In genomic region chr1:244657421-244657820, GRCh38 we compare ENCODE assay signal across 29 cellular contexts. TPM values are rescaled to one million over a fixed set of nuclear protein-coding genes. Genes with fewer than 3 reads are reported as not detected.
DNase-seq lines count a peak whose midpoint lies in the region; ATAC-seq and TF ChIP-seq lines count a peak whose summit lies in the region.
"Had no signal": no experiment of that assay in that cellular context is flagged by ENCODE, and none has a peak within 500 bp of the region (broad histone marks: within the 10 kb centered on the region; RNA-seq: fewer than 3 reads in every experiment).

No MANE protein-coding gene starts in this region.

- ATAC-seq in heart left ventricle (no peak), left ventricle myocardium superior (no peak), lower lobe of right lung (no peak)
- ATAC-seq: esophagus mucosa; SK-N-SH treated with all-trans-retinoic acid at 6 μM for 48 hours; stimulated activated naive CD8-positive, alpha-beta T cell treated with anti-CD3 and anti-CD28 coated beads, Interleukin-15, Interleukin-2, amounts not matched to agents 100 U/mL and 50 U/mL, for 24 hours had no signal

- H3K4me1 ChIP-seq in heart left ventricle = peaks cover 4 to 51% (median 36%) of the 10 kb centered on the region in 12 donors
- H3K4me1 ChIP-seq in ascending aorta = peaks cover 0 to 41% of the 10 kb centered on the region in 2 donors
- peaks cover 62% of the 10 kb centered on the region for H3K4me1 ChIP-seq in lower lobe of right lung
- peaks cover 0 to 72% (median 42%) of the 10 kb centered on the region in 4 donors for H3K4me1 ChIP-seq in tibial artery

- intact Hi-C loops in heart left ventricle (cut with DNase I) = loop anchor here in 5 of 10 donors (10.0 kb wide), 4 partner anchors 193 to 317 kb away; partner anchors contain the start of genes ADSS2 (in 3 of the 5), CATSPERE (in 1 of the 5) and HNRNPU (in 1 of the 5)
- intact Hi-C loops in left ventricle myocardium superior (cut with micrococcal nuclease) = no loop called here
- intact Hi-C loops in ascending aorta (cut with DNase I) = no loop called here
- intact Hi-C loops in lower lobe of right lung (cut with DNase I) = no loop called here
- intact Hi-C loops in tibial artery (cut with DNase I; ENCODE audit: low total_unique reads) = loop anchor here (10.0 kb wide), 1 partner anchor 207 kb away; the partner anchor contains the start of gene HNRNPU

- DNase-seq in heart left ventricle = no peak
- DNase-seq in left ventricle myocardium superior = no peak
- no peak for DNase-seq in ascending aorta (ENCODE audit: low spot score in 2 of 2)
- no peak for DNase-seq in lower lobe of right lung
- DNase-seq in tibial artery = no peak
- no peak for DNase-seq in NCI-H1694 (lab: John Stamatoyannopoulos, UW)
- no peak for DNase-seq in amygdala (lab: John Stamatoyannopoulos, UW)
- DNase-seq in hippocampal formation (lab: John Stamatoyannopoulos, UW) = no peak
- DNase-seq: activated B cell treated with CpG ODN at 0.5 μM for 24 hours; activated CD4-positive, alpha-beta memory T cell treated with anti-CD3 and anti-CD28 coated beads for 36 hours; activated effector memory CD4-positive, alpha-beta T cell treated with anti-CD3 and anti-CD28 coated beads, Interleukin-2, amount 50 U/mL, for 16 hours; activated naive CD8-positive, alpha-beta T cell treated with anti-CD3 and anti-CD28 coated beads, Interleukin-2, amount 10 ng/mL, durations not matched to agents 7 days and 5 days; AML-193; CD8-positive, alpha-beta memory T cell; effector memory CD4-positive, alpha-beta T cell; kidney; mesendoderm; NCI-H1105 treated with DMSO at 0.1 percent for 48 hours; NCI-H2081; NCI-H226; NCI-H748 treated with DMSO at 0.1 percent for 48 hours; nucleus accumbens; stimulated activated CD4-positive, alpha-beta T cell treated with anti-CD3 and anti-CD28 coated beads, Interleukin-12 subunit alpha, Interleukin-12 subunit beta, amount 100 ng/mL, for 4 hours; stimulated activated CD4-positive, alpha-beta T cell treated with anti-CD3 and anti-CD28 coated beads, Interleukin-4, amount 100 ng/mL, for 4 hours; stimulated activated naive CD8-positive, alpha-beta T cell treated with anti-CD3 and anti-CD28 coated beads, Interleukin-15, Interleukin-2, amounts not matched to agents 100 U/mL and 50 U/mL, for 24 hours had no signal

- no peak for TF ChIP-seq CTCF in heart left ventricle (IDR thresholded peaks at IDR 0.05)
- no peak for TF ChIP-seq CTCF in ascending aorta (IDR thresholded peaks at IDR 0.05)
- TF ChIP-seq CTCF in lower lobe of right lung (IDR thresholded peaks at IDR 0.05) = no peak
- TF ChIP-seq CTCF in tibial artery (IDR thresholded peaks at IDR 0.05) = no peak

- H3K27me3 ChIP-seq in heart left ventricle = no peaks in the 10 kb centered on the region
- no peaks in the 10 kb centered on the region for H3K27me3 ChIP-seq in ascending aorta
- H3K27me3 ChIP-seq in lower lobe of right lung (ENCODE audit: low read depth) = no peaks in the 10 kb centered on the region
- H3K27me3 ChIP-seq in tibial artery = no peaks in the 10 kb centered on the region
- H3K27me3 ChIP-seq: tibial nerve had no signal

- H3K9me3 ChIP-seq in heart left ventricle (peaks cover 0 to 12% (median 0%) of the 10 kb centered on the region in 12 donors), ascending aorta (no peaks in the 10 kb centered on the region), lower lobe of right lung (no peaks in the 10 kb centered on the region), tibial artery (no peaks in the 10 kb centered on the region)

- no peak for TF ChIP-seq POLR2A in heart left ventricle (IDR thresholded peaks at IDR 0.05)

- H3K27ac ChIP-seq in heart left ventricle (peak overlapping the region in 7 of 12 donors; percentile 6 to 58 (median 28)), ascending aorta (peak overlapping the region; percentile 52 to 64), lower lobe of right lung (peak overlapping the region; percentile 27), tibial artery (peak overlapping the region; percentile 23 to 43)
- H3K27ac ChIP-seq: HL-60, tibial nerve had no signal

- WGBS in heart left ventricle, 4 donors = 56 to 73% (median 64%) methylated on average over 3 of the region's 3 CpGs

- H3K4me3 ChIP-seq in heart left ventricle = no peak overlapping the region
- no peak overlapping the region for H3K4me3 ChIP-seq in ascending aorta
- no peak overlapping the region for H3K4me3 ChIP-seq in lower lobe of right lung
- H3K4me3 ChIP-seq in tibial artery = no peak overlapping the region
- H3K4me3 ChIP-seq: tibial nerve had no signal

- peaks cover 0 to 17% (median 0%) of the 10 kb centered on the region in 9 donors for H3K36me3 ChIP-seq in heart left ventricle
- peaks cover 0 to 4% of the 10 kb centered on the region in 2 donors for H3K36me3 ChIP-seq in ascending aorta
- H3K36me3 ChIP-seq in lower lobe of right lung = no peaks in the 10 kb centered on the region
- H3K36me3 ChIP-seq in tibial artery = no peaks in the 10 kb centered on the region

RNA-seq across cellular contexts. Expression of gene DESI2, which starts 4.5 kb away (rescaled TPM):
- total RNA-seq in heart left ventricle (10 to 100 TPM; 18.7 to 34.2 (median 23.1) TPM), left ventricle myocardium superior (25.1 TPM), ascending aorta (24.2 TPM), lower lobe of right lung (43.7 TPM)
- 10 to 100 TPM in 1 of 2 donors, 1 to 10 TPM in 1; 8.2 to 22.4 TPM for polyA plus RNA-seq in heart left ventricle
